ENCODE assay signal across 32 cellular contexts in genomic region chr7:44759246-44759645, GRCh38.
"Had no signal": no experiment of that assay in that cellular context is flagged by ENCODE, and none has a peak within 500 bp of the region (broad histone marks: within the 10 kb centered on the region; RNA-seq: fewer than 3 reads in every experiment).

No MANE protein-coding gene starts in this region.

- DNase-seq: activated B cell treated with CpG ODN at 0.5 μM for 24 hours; activated CD4-positive, alpha-beta memory T cell treated with anti-CD3 and anti-CD28 coated beads, Interleukin-2, amount 10 ng/mL, durations not matched to agents 7 days and 5 days; activated CD4-positive, alpha-beta T cell treated with anti-CD3 and anti-CD28 coated beads for 4 hours; activated CD4-positive, CD25-positive, alpha-beta regulatory T cell treated with anti-CD3 and anti-CD28 coated beads, Interleukin-2, amount 50 U/mL, for 72 hours; activated CD8-positive, alpha-beta memory T cell treated with anti-CD3 and anti-CD28 coated beads for 24 hours; activated CD8-positive, alpha-beta memory T cell treated with anti-CD3 and anti-CD28 coated beads, Interleukin-2, amount 10 ng/mL, durations not matched to agents 7 days and 5 days; activated CD8-positive, alpha-beta memory T cell treated with anti-CD3 and anti-CD28 coated beads, Interleukin-2, amount 50 U/mL, for 48 hours; activated effector memory CD4-positive, alpha-beta T cell treated with Interleukin-2 at 50 U/mL for 16 hours; activated naive CD4-positive, alpha-beta T cell treated with anti-CD3 and anti-CD28 coated beads, Interleukin-2, amount 10 ng/mL, durations not matched to agents 7 days and 5 days; activated naive CD8-positive, alpha-beta T cell treated with anti-CD3 and anti-CD28 coated beads, Interleukin-2, amount 50 U/mL, for 24 hours; activated T-cell treated with anti-CD3 and anti-CD28 coated beads, Interleukin-2, amount 50 U/mL, for 48 hours; anterior cingulate cortex; caudate nucleus; cerebellar nuclear complex; Kasumi-1; MG63; NCI-H1048; NCI-H1436 treated with DMSO at 0.1 percent for 48 hours; NCI-H1694 treated with DMSO at 0.1 percent for 48 hours; NCI-H2029; NCI-H345; NCI-H524 treated with DMSO at 0.1 percent for 48 hours; SHP77 treated with DMSO at 0.1 percent for 48 hours; SK-N-SH; T-cell; T-helper 2 cell; T-helper 9 cell had no signal

- H3K36me3 Mint-ChIP-seq: activated naive CD8-positive, alpha-beta T cell had no signal

- H3K27ac ChIP-seq: SJSA1, VCaP had no signal

- H3K4me1 ChIP-seq: SJSA1 had no signal

- H3K4me3 Mint-ChIP-seq: activated B cell treated with CpG ODN at 0.5 μM for 24 hours; activated CD4-positive, alpha-beta memory T cell treated with anti-CD3 and anti-CD28 coated beads, Interleukin-2, amount 10 ng/mL, durations not matched to agents 7 days and 5 days; activated CD8-positive, alpha-beta memory T cell treated with anti-CD3 and anti-CD28 coated beads, Interleukin-2, amount 10 ng/mL, durations not matched to agents 7 days and 5 days; activated naive CD4-positive, alpha-beta T cell treated with anti-CD3 and anti-CD28 coated beads, Interleukin-2, amount 10 ng/mL, durations not matched to agents 7 days and 5 days; activated naive CD8-positive, alpha-beta T cell; activated naive CD8-positive, alpha-beta T cell treated with anti-CD3 and anti-CD28 coated beads, Interleukin-2, amount 50 U/mL, for 24 hours; brain; T-cell had no signal

- H3K27me3 Mint-ChIP-seq: activated B cell treated with CpG ODN at 0.5 μM for 24 hours; activated CD4-positive, alpha-beta memory T cell treated with anti-CD3 and anti-CD28 coated beads, Interleukin-2, amount 10 ng/mL, durations not matched to agents 7 days and 5 days; activated CD8-positive, alpha-beta memory T cell treated with anti-CD3 and anti-CD28 coated beads, Interleukin-2, amount 10 ng/mL, durations not matched to agents 7 days and 5 days; activated naive CD4-positive, alpha-beta T cell treated with anti-CD3 and anti-CD28 coated beads, Interleukin-2, amount 10 ng/mL, durations not matched to agents 7 days and 5 days; activated naive CD8-positive, alpha-beta T cell; activated naive CD8-positive, alpha-beta T cell treated with anti-CD3 and anti-CD28 coated beads, Interleukin-2, amount 50 U/mL, for 24 hours; T-cell had no signal

- H3K9ac ChIP-seq: SK-N-SH had no signal

- H3K4me2 ChIP-seq: SK-N-SH had no signal

- H3K27me3 ChIP-seq: MG63, SJSA1 had no signal

- H3K4me3 ChIP-seq: MG63, SJSA1 had no signal

- H3K27ac Mint-ChIP-seq: activated B cell treated with CpG ODN at 0.5 μM for 24 hours; activated CD4-positive, alpha-beta memory T cell treated with anti-CD3 and anti-CD28 coated beads, Interleukin-2, amount 10 ng/mL, durations not matched to agents 7 days and 5 days; activated CD8-positive, alpha-beta memory T cell treated with anti-CD3 and anti-CD28 coated beads, Interleukin-2, amount 10 ng/mL, durations not matched to agents 7 days and 5 days; activated naive CD4-positive, alpha-beta T cell treated with anti-CD3 and anti-CD28 coated beads, Interleukin-2, amount 10 ng/mL, durations not matched to agents 7 days and 5 days; activated naive CD8-positive, alpha-beta T cell; activated naive CD8-positive, alpha-beta T cell treated with anti-CD3 and anti-CD28 coated beads, Interleukin-2, amount 50 U/mL, for 24 hours; brain; T-cell had no signal

- H3K9me3 ChIP-seq: MG63, SJSA1, SK-N-SH had no signal

- ATAC-seq: activated CD8-positive, alpha-beta memory T cell treated with anti-CD3 and anti-CD28 coated beads, Interleukin-2, amount 10 ng/mL, durations not matched to agents 7 days and 5 days; activated naive CD8-positive, alpha-beta T cell treated with anti-CD3 and anti-CD28 coated beads, Interleukin-2, amount 50 U/mL, for 24 hours; Panc1; T-cell had no signal
